17 cellular contexts compared by ENCODE assay signal in the genomic region with DNA sequence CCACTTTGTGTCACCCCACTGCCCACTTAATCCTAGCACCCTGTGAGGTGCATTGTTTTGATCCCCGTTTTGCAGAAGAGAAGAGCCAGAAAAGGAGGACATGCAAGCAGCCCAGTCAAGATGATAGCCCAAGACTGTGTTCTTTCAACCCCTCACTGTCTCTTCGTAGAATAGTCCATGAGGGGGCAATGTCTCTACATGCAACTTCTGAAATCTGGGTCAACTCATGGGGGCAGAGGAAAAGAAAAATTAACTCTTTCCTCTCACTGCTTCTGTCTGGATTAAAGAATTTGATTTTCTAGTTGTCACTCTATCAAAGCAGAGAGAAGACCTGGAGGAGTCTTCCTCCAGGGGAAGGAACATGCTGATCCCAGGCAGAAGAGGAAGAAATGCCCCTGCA.
"Had no signal": no experiment of that assay in that cellular context is flagged by ENCODE, and none has a peak within 500 bp of the region (broad histone marks: within the 10 kb centered on the region; RNA-seq: fewer than 3 reads in every experiment).

No MANE protein-coding gene starts in this region.

- ATAC-seq: gastroesophageal sphincter; stimulated activated naive B cell treated with anti-CD40 and anti-IgM and Interleukin-4, amounts not matched to agents 10 μg/mL and 1 μg/mL and 100 μg/mL, for 72 hours had no signal

- H3K4me3 Mint-ChIP-seq: activated B cell treated with CpG ODN at 0.5 μM for 24 hours; activated CD4-positive, alpha-beta T cell treated with anti-CD3 and anti-CD28 coated beads, Interleukin-2, amount 10 ng/mL, durations not matched to agents 24 days and 14 days; activated naive CD8-positive, alpha-beta T cell treated with anti-CD3 and anti-CD28 coated beads, Interleukin-2, amount 10 ng/mL, durations not matched to agents 7 days and 5 days; activated T-helper 1 cell treated with anti-CD3 and anti-CD28 coated beads, Interleukin-12 subunit alpha, Interleukin-12 subunit beta, Interleukin-2, Interleukin-4 antibody, amounts not matched to agents 30 ng/mL and 10 ng/mL and 1 ng/mL, durations not matched to agents 14 hours and 24 hours and 36 hours; naive B cell; stimulated activated naive B cell treated with anti-CD40 and anti-IgM and Interleukin-4, amounts not matched to agents 10 μg/mL and 1 μg/mL and 100 μg/mL, for 72 hours had no signal

- H3K9me3 ChIP-seq: thyroid gland had no signal

- H3K36me3 Mint-ChIP-seq: activated naive CD8-positive, alpha-beta T cell treated with anti-CD3 and anti-CD28 coated beads, Interleukin-2, amount 10 ng/mL, durations not matched to agents 7 days and 5 days; naive B cell; stimulated activated naive B cell treated with anti-CD40 and anti-IgM and Interleukin-4, amounts not matched to agents 10 μg/mL and 1 μg/mL and 100 μg/mL, for 72 hours had no signal

- H3K27ac Mint-ChIP-seq: activated B cell treated with CpG ODN at 0.5 μM for 24 hours; activated CD4-positive, alpha-beta T cell treated with anti-CD3 and anti-CD28 coated beads, Interleukin-2, amount 10 ng/mL, durations not matched to agents 24 days and 14 days; activated naive CD8-positive, alpha-beta T cell treated with anti-CD3 and anti-CD28 coated beads, Interleukin-2, amount 10 ng/mL, durations not matched to agents 7 days and 5 days; activated T-helper 1 cell treated with anti-CD3 and anti-CD28 coated beads, Interleukin-12 subunit alpha, Interleukin-12 subunit beta, Interleukin-2, Interleukin-4 antibody, amounts not matched to agents 30 ng/mL and 10 ng/mL and 1 ng/mL, durations not matched to agents 14 hours and 24 hours and 36 hours; naive B cell; stimulated activated naive B cell treated with anti-CD40 and anti-IgM and Interleukin-4, amounts not matched to agents 10 μg/mL and 1 μg/mL and 100 μg/mL, for 72 hours had no signal

- H3K36me3 ChIP-seq: brain microvascular endothelial cell, gastroesophageal sphincter, thyroid gland had no signal

- H3K9me3 Mint-ChIP-seq: activated CD4-positive, alpha-beta T cell treated with anti-CD3 and anti-CD28 coated beads, Interleukin-2, amount 10 ng/mL, durations not matched to agents 24 days and 14 days; activated naive CD8-positive, alpha-beta T cell treated with anti-CD3 and anti-CD28 coated beads, Interleukin-2, amount 10 ng/mL, durations not matched to agents 7 days and 5 days; activated T-helper 1 cell treated with anti-CD3 and anti-CD28 coated beads, Interleukin-12 subunit alpha, Interleukin-12 subunit beta, Interleukin-2, Interleukin-4 antibody, amounts not matched to agents 30 ng/mL and 10 ng/mL and 1 ng/mL, durations not matched to agents 14 hours and 24 hours and 36 hours had no signal

- H2AFZ ChIP-seq: parathyroid adenoma had no signal

- H3K4me1 Mint-ChIP-seq: activated B cell treated with CpG ODN at 0.5 μM for 24 hours; activated CD4-positive, alpha-beta T cell treated with anti-CD3 and anti-CD28 coated beads, Interleukin-2, amount 10 ng/mL, durations not matched to agents 24 days and 14 days; activated naive CD8-positive, alpha-beta T cell treated with anti-CD3 and anti-CD28 coated beads, Interleukin-2, amount 10 ng/mL, durations not matched to agents 7 days and 5 days; naive B cell; stimulated activated naive B cell treated with anti-CD40 and anti-IgM and Interleukin-4, amounts not matched to agents 10 μg/mL and 1 μg/mL and 100 μg/mL, for 72 hours had no signal

- H3K27ac ChIP-seq: brain microvascular endothelial cell, gastroesophageal sphincter, parathyroid adenoma, thyroid gland had no signal

- H3K9ac ChIP-seq: parathyroid adenoma had no signal

- H3K4me3 ChIP-seq: gastroesophageal sphincter, lung, thyroid gland had no signal

- H3K4me1 ChIP-seq: gastroesophageal sphincter, parathyroid adenoma, thyroid gland had no signal

- H3K27me3 ChIP-seq: brain microvascular endothelial cell, thyroid gland had no signal

- H3K79me2 ChIP-seq: parathyroid adenoma had no signal

- DNase-seq: activated B cell treated with CpG ODN at 0.5 μM for 24 hours; activated CD4-positive, alpha-beta T cell treated with anti-CD3 and anti-CD28 coated beads, Interleukin-2, amount 10 ng/mL, durations not matched to agents 24 days and 14 days; activated naive CD8-positive, alpha-beta T cell treated with anti-CD3 and anti-CD28 coated beads, Interleukin-2, amount 10 ng/mL, durations not matched to agents 7 days and 5 days; anterior cingulate cortex; brain microvascular endothelial cell; cortex of kidney; effector CD8-positive, alpha-beta T cell; naive B cell; retina; stimulated activated CD4-positive, alpha-beta T cell treated with anti-CD3 and anti-CD28 coated beads, Interleukin-2, amount 100 ng/mL, for 48 hours; stimulated activated naive B cell treated with anti-CD40 and anti-IgM and Interleukin-4, amounts not matched to agents 10 μg/mL and 1 μg/mL and 100 μg/mL, for 72 hours; T-helper 2 cell; thyroid gland had no signal
